21 cellular contexts compared by ENCODE assay signal in genomic region chr6:170434114-170434820, GRCh38.
DNase-seq lines count a peak whose midpoint lies in the region; TF ChIP-seq lines count a peak whose summit lies in the region.
"Had no signal": no experiment of that assay in that cellular context is flagged by ENCODE, and none has a peak within 500 bp of the region (broad histone marks: within the 10 kb centered on the region; RNA-seq: fewer than 3 reads in every experiment).

No MANE protein-coding gene starts in this region.

- H3K4ac ChIP-seq in neuronal stem cell (ENCODE audit: low read length) = no peak overlapping the region

- no peak overlapping the region for H3K27ac Mint-ChIP-seq in endodermal cell
- H3K27ac Mint-ChIP-seq: activated naive CD4-positive, alpha-beta T cell treated with anti-CD3 and anti-CD28 coated beads, Interleukin-2, amount 50 U/mL, for 24 hours; activated T-helper 17 cell treated with anti-CD3 and anti-CD28 coated beads, Interleukin-2, amount 50 U/mL, for 72 hours; CD14-positive monocyte; stimulated activated naive B cell treated with anti-CD40 and anti-IgM and Interleukin-4, amounts not matched to agents 10 μg/mL and 1 μg/mL and 100 μg/mL, for 72 hours; T-helper 2 cell treated with Interferon-gamma antibody and Interleukin-4, amounts not matched to agents 5 μg/mL and 100 μg/mL, for 36 hours had no signal

- no peak overlapping the region for H3K4me3 ChIP-seq in endodermal cell (ENCODE audit: low read length)
- no peak overlapping the region for H3K4me3 ChIP-seq in neuronal stem cell (ENCODE audit: low read length in 2 of 2)
- H3K4me3 ChIP-seq: spleen, testis had no signal

- H2AFZ ChIP-seq in neuronal stem cell (ENCODE audit: low read length) = no peak overlapping the region

- H3K18ac ChIP-seq in neuronal stem cell (ENCODE audit: low read length) = peak overlapping the region; percentile 89

- peak overlapping the region; percentile 78 for H2BK12ac ChIP-seq in neuronal stem cell (ENCODE audit: low read length)

- H4K8ac ChIP-seq in neuronal stem cell (ENCODE audit: low read depth, low read length) = peak overlapping the region; percentile 44

- 91% methylated on average over 18 to 20 of the region's 20 CpGs for WGBS in endodermal cell (ENCODE audit: insufficient coverage in 1 of 2, insufficient read length in 1 of 2), 2 experiments
- WGBS in neuronal stem cell (ENCODE audit: extremely low coverage in 2 of 2, insufficient read length in 2 of 2, insufficient replicate concordance in 1 of 2), 2 donors = no CpG with 5 or more reads among the region's 20 CpGs

- peaks cover 12% of the 10 kb centered on the region for H3K9me3 Mint-ChIP-seq in endodermal cell

- no peak overlapping the region for H3K4me3 Mint-ChIP-seq in endodermal cell
- H3K4me3 Mint-ChIP-seq: activated naive CD4-positive, alpha-beta T cell treated with anti-CD3 and anti-CD28 coated beads, Interleukin-2, amount 50 U/mL, for 24 hours; activated T-helper 17 cell treated with anti-CD3 and anti-CD28 coated beads, Interleukin-2, amount 50 U/mL, for 72 hours; CD14-positive monocyte; stimulated activated naive B cell treated with anti-CD40 and anti-IgM and Interleukin-4, amounts not matched to agents 10 μg/mL and 1 μg/mL and 100 μg/mL, for 72 hours; T-helper 2 cell treated with Interferon-gamma antibody and Interleukin-4, amounts not matched to agents 5 μg/mL and 100 μg/mL, for 36 hours had no signal

- H2BK15ac ChIP-seq in neuronal stem cell (ENCODE audit: low read length) = peak overlapping the region; percentile 71

- no peak overlapping the region for H4K91ac ChIP-seq in neuronal stem cell (ENCODE audit: low read depth, low read length, poor library complexity)

- H3K27me3 ChIP-seq in endodermal cell (ENCODE audit: control insufficient read depth, insufficient read depth, low read length, poor library complexity, severe bottlenecking) (no peaks in the 10 kb centered on the region), neuronal stem cell (ENCODE audit: control insufficient read depth in 3 of 3, insufficient read depth in 3 of 3, low read depth in 1 of 3, low read length in 3 of 3) (no peaks in the 10 kb centered on the region)
- H3K27me3 ChIP-seq: testis had no signal

- H2BK5ac ChIP-seq in neuronal stem cell (ENCODE audit: low read length) = peak overlapping the region; percentile 46

- H2BK120ac ChIP-seq in neuronal stem cell (ENCODE audit: low read depth, low read length) = peak overlapping the region; percentile 95

- H3K36me3 ChIP-seq in endodermal cell (ENCODE audit: control insufficient read depth, insufficient read depth, low read length) (no peaks in the 10 kb centered on the region), neuronal stem cell (replicated peaks in 1 of 2; ENCODE audit: control insufficient read depth in 2 of 2, insufficient read depth in 2 of 2, low read length in 2 of 2) (no peaks in the 10 kb centered on the region)
- H3K36me3 ChIP-seq: spleen had no signal

- no peaks in the 10 kb centered on the region for H3K36me3 Mint-ChIP-seq in endodermal cell (ENCODE audit: low read depth)
- H3K36me3 Mint-ChIP-seq: CD14-positive monocyte had no signal

- in situ Hi-C loops in ACHN (cut with HindIII; ENCODE audit: low pct_ligation_motif_present, low pct_unique_long_range_greater_than_20kb, low sequenced_read_pairs) = no loop called here

- H2AK5ac ChIP-seq in neuronal stem cell (ENCODE audit: low read depth, low read length) = peak overlapping the region; percentile 97

- no peaks in the 10 kb centered on the region for H3K27me3 Mint-ChIP-seq in endodermal cell (ENCODE audit: insufficient read depth)

- TF ChIP-seq CTCF in endodermal cell (conservative IDR thresholded peaks at IDR 0.05) = no peak

- H3K27ac ChIP-seq in endodermal cell (ENCODE audit: low read depth, low read length) = no peak overlapping the region
- H3K27ac ChIP-seq in neuronal stem cell (replicated peaks; ENCODE audit: low read length) = no peak overlapping the region
- H3K27ac ChIP-seq: spleen, testis had no signal

- no peaks in the 10 kb centered on the region for H3K4me1 ChIP-seq in endodermal cell (ENCODE audit: control insufficient read depth, insufficient read depth, low read length)
- peaks cover 17 to 24% of the 10 kb centered on the region in 2 donors for H3K4me1 ChIP-seq in neuronal stem cell (ENCODE audit: control insufficient read depth in 2 of 2, insufficient read depth in 1 of 2, low read depth in 1 of 2, low read length in 2 of 2)
- H3K4me1 ChIP-seq: testis had no signal

- H3K9ac ChIP-seq in endodermal cell (ENCODE audit: extremely low read depth, low read length, poor library complexity, severe bottlenecking) = no peak overlapping the region
- no peak overlapping the region for H3K9ac ChIP-seq in neuronal stem cell (ENCODE audit: low read depth, low read length, poor library complexity)

- H3K14ac ChIP-seq in neuronal stem cell (ENCODE audit: low read length) = no peak overlapping the region

- peaks cover 7% of the 10 kb centered on the region for H3K4me1 Mint-ChIP-seq in endodermal cell
- H3K4me1 Mint-ChIP-seq: activated T-helper 17 cell treated with anti-CD3 and anti-CD28 coated beads, Interleukin-2, amount 50 U/mL, for 72 hours had no signal

- H3K23ac ChIP-seq in neuronal stem cell (ENCODE audit: low read depth, low read length, poor library complexity) = no peak overlapping the region

- DNase-seq in ELF-1 (ENCODE audit: low read depth, low spot score) (peak; percentile 37), NCI-H2029 (lab: John Stamatoyannopoulos, UW) (peak; percentile 24), endodermal cell (peak; percentile 57), neuronal stem cell (ENCODE audit: low spot score) (no peak), NCI-H146 (lab: John Stamatoyannopoulos, UW) (no peak), DMS 273 treated with DMSO at 0.1 percent for 48 hours (lab: John Stamatoyannopoulos, UW) (no peak), ACHN (no peak)
- DNase-seq: activated CD4-positive, alpha-beta T cell treated with anti-CD3 and anti-CD28 coated beads, Interleukin-2, amount 50 U/mL, for 4 hours; activated CD8-positive, alpha-beta memory T cell treated with anti-CD3 and anti-CD28 coated beads, Interleukin-2, amount 50 U/mL, for 48 hours; cortex of kidney; NCI-H226; nucleus accumbens; retina; spleen; stimulated activated CD4-positive, alpha-beta T cell treated with anti-CD3 and anti-CD28 coated beads, Interleukin-2, amount 100 ng/mL, for 48 hours; stimulated activated naive B cell treated with anti-CD40 and anti-IgM and Interleukin-4, amounts not matched to agents 10 μg/mL and 1 μg/mL and 100 μg/mL, for 72 hours; testis had no signal

- no peak overlapping the region for H3K4me2 ChIP-seq in neuronal stem cell (ENCODE audit: insufficient read depth, low read length, poor library complexity, severe bottlenecking)

- H3K79me1 ChIP-seq in neuronal stem cell (ENCODE audit: low read depth, low read length) = no peaks in the 10 kb centered on the region

- peaks cover 6% of the 10 kb centered on the region for H3K9me3 ChIP-seq in endodermal cell (ENCODE audit: control insufficient read depth, low read length)
- peaks cover 5 to 21% of the 10 kb centered on the region in 2 donors for H3K9me3 ChIP-seq in neuronal stem cell (replicated peaks in 1 of 2; ENCODE audit: control insufficient read depth in 2 of 2, insufficient read depth in 1 of 2, low read depth in 1 of 2, low read length in 2 of 2)
- H3K9me3 ChIP-seq: testis had no signal

Comparison
In these comparisons a context has a peak if more than half of its experiments do, and no peak if none do; other contexts are left out.
1. DNase-seq: peak in ELF-1 (single experiment), NCI-H2029 (single experiment) and endodermal cell (single experiment); none in neuronal stem cell (single experiment), NCI-H146 (single experiment), DMS 273 treated with DMSO at 0.1 percent for 48 hours (single experiment) and ACHN (single experiment).